24 cellular contexts compared by ENCODE assay signal in genomic region chr7:19224951-19225350, GRCh38.
"Had no signal": no experiment of that assay in that cellular context is flagged by ENCODE, and none has a peak within 500 bp of the region (broad histone marks: within the 10 kb centered on the region; RNA-seq: fewer than 3 reads in every experiment).

No MANE protein-coding gene starts in this region.

- H3K27me3 Mint-ChIP-seq: effector memory CD8-positive, alpha-beta T cell; naive thymus-derived CD4-positive, alpha-beta T cell; stimulated activated memory B cell treated with anti-CD40 and anti-IgM and Interleukin-4, amounts not matched to agents 10 μg/mL and 1 μg/mL and 100 μg/mL, for 72 hours; type B pancreatic cell had no signal

- DNase-seq: effector memory CD8-positive, alpha-beta T cell; erythroblast; esophagus squamous epithelium; head of caudate nucleus; kidney; left lung; mesenchymal stem cell; midbrain; naive thymus-derived CD4-positive, alpha-beta T cell; right cardiac atrium; sigmoid colon; spleen; stimulated activated CD4-positive, alpha-beta T cell treated with anti-CD3 and anti-CD28 coated beads, Interleukin-4, amount 100 ng/mL, for 4 hours; stimulated activated naive CD8-positive, alpha-beta T cell treated with anti-CD3 and anti-CD28 coated beads, Interleukin-15, Interleukin-2, amounts not matched to agents 100 U/mL and 50 U/mL, for 24 hours; substantia nigra; testis; tibial artery had no signal

- H3K4me1 ChIP-seq: esophagus squamous epithelium, left lung, neural progenitor cell, prostate gland, sigmoid colon, spleen, testis, tibial artery had no signal

- H3K4me3 ChIP-seq: coronary artery, esophagus squamous epithelium, left lung, neural progenitor cell, prostate gland, sigmoid colon, skin epidermis, spleen, testis, tibial artery had no signal

- H3K36me3 Mint-ChIP-seq: naive thymus-derived CD4-positive, alpha-beta T cell; neural progenitor cell; stimulated activated memory B cell treated with anti-CD40 and anti-IgM and Interleukin-4, amounts not matched to agents 10 μg/mL and 1 μg/mL and 100 μg/mL, for 72 hours; type B pancreatic cell had no signal

- H3K27ac Mint-ChIP-seq: effector memory CD8-positive, alpha-beta T cell; naive thymus-derived CD4-positive, alpha-beta T cell; nephron; neural progenitor cell; stimulated activated memory B cell treated with anti-CD40 and anti-IgM and Interleukin-4, amounts not matched to agents 10 μg/mL and 1 μg/mL and 100 μg/mL, for 72 hours; type B pancreatic cell had no signal

- H3K4me3 Mint-ChIP-seq: effector memory CD8-positive, alpha-beta T cell; naive thymus-derived CD4-positive, alpha-beta T cell; nephron; neural progenitor cell; stimulated activated memory B cell treated with anti-CD40 and anti-IgM and Interleukin-4, amounts not matched to agents 10 μg/mL and 1 μg/mL and 100 μg/mL, for 72 hours; type B pancreatic cell had no signal

- H3K36me3 ChIP-seq: esophagus squamous epithelium, left lung, neural progenitor cell, prostate gland, sigmoid colon, spleen, tibial artery had no signal

- H3K27me3 ChIP-seq: esophagus squamous epithelium, left lung, neural progenitor cell, sigmoid colon, testis, tibial artery had no signal

- ATAC-seq: effector memory CD8-positive, alpha-beta T cell; left lung; naive thymus-derived CD4-positive, alpha-beta T cell; right cardiac atrium; stimulated activated memory B cell treated with anti-CD40 and anti-IgM and Interleukin-4, amounts not matched to agents 10 μg/mL and 1 μg/mL and 100 μg/mL, for 72 hours; stimulated activated naive CD8-positive, alpha-beta T cell treated with anti-CD3 and anti-CD28 coated beads, Interleukin-15, Interleukin-2, amounts not matched to agents 100 U/mL and 50 U/mL, for 24 hours had no signal

- H3K4me1 Mint-ChIP-seq: naive thymus-derived CD4-positive, alpha-beta T cell; nephron; stimulated activated memory B cell treated with anti-CD40 and anti-IgM and Interleukin-4, amounts not matched to agents 10 μg/mL and 1 μg/mL and 100 μg/mL, for 72 hours had no signal

- H3K9me3 ChIP-seq: esophagus squamous epithelium, prostate gland, testis, tibial artery had no signal
